Comparison of ENCODE assay signal across 14 cellular contexts in the genomic region with DNA sequence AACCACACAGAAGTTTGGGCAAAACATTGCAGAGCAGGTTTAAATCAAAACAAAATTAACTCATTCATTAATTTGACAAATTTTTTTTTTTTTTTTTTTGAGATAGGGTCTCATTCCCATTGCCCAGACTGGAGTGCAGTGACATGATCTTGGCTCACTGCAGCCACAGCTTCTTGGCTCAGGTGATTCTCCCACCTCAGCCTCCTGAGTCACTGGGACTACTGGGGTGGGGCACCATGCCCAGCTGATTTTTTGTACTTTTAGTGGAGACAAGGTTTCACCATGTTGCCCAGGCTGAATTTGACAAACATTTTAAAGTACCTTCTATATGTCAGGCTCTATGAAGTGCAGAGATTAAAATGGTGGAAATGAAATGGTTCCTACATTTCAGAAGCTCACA.
DNase-seq lines count a peak whose midpoint lies in the region; ATAC-seq and TF ChIP-seq lines count a peak whose summit lies in the region.
"Had no signal": no experiment of that assay in that cellular context is flagged by ENCODE, and none has a peak within 500 bp of the region (broad histone marks: within the 10 kb centered on the region; RNA-seq: fewer than 3 reads in every experiment).

No MANE protein-coding gene starts in this region.

- peaks cover 0 to 26% of the 10 kb centered on the region in 2 donors for H3K36me3 ChIP-seq in psoas muscle (ENCODE audit: insufficient read depth in 1 of 2, low read depth in 1 of 2)
- H3K36me3 ChIP-seq in A673 (ENCODE audit: insufficient read depth, low read length, poor library complexity, severe bottlenecking): no peaks in the 10 kb centered on the region

- H3K9me3 Mint-ChIP-seq in brain (no peaks in the 10 kb centered on the region), memory B cell (no peaks in the 10 kb centered on the region)
- no peaks in the 10 kb centered on the region for H3K9me3 Mint-ChIP-seq in activated T-cell treated with anti-CD3 and anti-CD28 coated beads, Interleukin-2, amount 50 U/mL, for 4 hours
- H3K9me3 Mint-ChIP-seq: CD4-positive, alpha-beta T cell; H9 had no signal

- DNase-seq in memory B cell (ENCODE audit: low spot score in 2 of 2) (no peak), psoas muscle (no peak), A673 (ENCODE audit: low spot score) (no peak), GM03348 (ENCODE audit: low spot score) (no peak)
- DNase-seq in activated T-cell treated with anti-CD3 and anti-CD28 coated beads, Interleukin-2, amount 50 U/mL, for 4 hours: no peak
- DNase-seq: 8988T; Calu3; CD4-positive, alpha-beta T cell; DMS 273 treated with DMSO at 0.1 percent for 48 hours; GOT3; H9 had no signal

- no peaks in the 10 kb centered on the region for H3K9me3 ChIP-seq in psoas muscle
- H3K9me3 ChIP-seq in A673 (ENCODE audit: low read depth, low read length, poor library complexity, severe bottlenecking): no peaks in the 10 kb centered on the region

- no peak for TF ChIP-seq RAD21 in Ishikawa (IDR thresholded peaks at IDR 0.05; ENCODE audit: low read depth)

- H3K36me3 Mint-ChIP-seq in brain (peaks cover 37% of the 10 kb centered on the region), memory B cell (no peaks in the 10 kb centered on the region)
- H3K36me3 Mint-ChIP-seq in activated T-cell treated with anti-CD3 and anti-CD28 coated beads, Interleukin-2, amount 50 U/mL, for 4 hours (ENCODE audit: insufficient read depth): no peaks in the 10 kb centered on the region

- H3K27me3 ChIP-seq in psoas muscle (ENCODE audit: insufficient read depth in 3 of 3, low read length in 2 of 3) (no peaks in the 10 kb centered on the region), A673 (replicated peaks; ENCODE audit: insufficient read depth, low read depth, low read length, poor library complexity) (no peaks in the 10 kb centered on the region)

- intact Hi-C loops in psoas muscle (cut with DNase I): no loop called here
- intact Hi-C loops in A673 (cut with micrococcal nuclease; ENCODE audit: unreplicated experiment): no loop called here

- TF ChIP-seq CTCF in brain (conservative IDR thresholded peaks at IDR 0.05) (no peak), psoas muscle (IDR thresholded peaks at IDR 0.05) (no peak), A673 (conservative IDR thresholded peaks at IDR 0.05; ENCODE audit: low read depth, low read length) (no peak)

- no peak for ATAC-seq in memory B cell (ENCODE audit: low read depth)
- ATAC-seq in psoas muscle: peak in 3 of 4 donors; percentile 28 to 68 (median 44)
- no peak for ATAC-seq in activated T-cell treated with anti-CD3 and anti-CD28 coated beads, Interleukin-2, amount 50 U/mL, for 4 hours

- peak; percentile 39; the same call in 1 of the 2 replicates for TF ChIP-seq EP300 in Ishikawa (IDR thresholded peaks at IDR 0.05; ENCODE audit: borderline replicate concordance)

- no TSS peak for BruUV-seq in A673 (replicated peaks; lab: Mats Ljungman, UMichigan)

- H3K4me1 Mint-ChIP-seq in brain: peaks cover 23% of the 10 kb centered on the region
- peaks cover 18% of the 10 kb centered on the region for H3K4me1 Mint-ChIP-seq in memory B cell
- H3K4me1 Mint-ChIP-seq in activated T-cell treated with anti-CD3 and anti-CD28 coated beads, Interleukin-2, amount 50 U/mL, for 4 hours (ENCODE audit: low read depth): no peaks in the 10 kb centered on the region

- H3K4me3 Mint-ChIP-seq in brain (no peak overlapping the region), memory B cell (no peak overlapping the region)
- no peak overlapping the region for H3K4me3 Mint-ChIP-seq in activated T-cell treated with anti-CD3 and anti-CD28 coated beads, Interleukin-2, amount 50 U/mL, for 4 hours
- H3K4me3 Mint-ChIP-seq: B cell; CD4-positive, alpha-beta T cell; H9 had no signal

- no peaks in the 10 kb centered on the region for H3K27me3 Mint-ChIP-seq in brain
- H3K27me3 Mint-ChIP-seq in memory B cell: no peaks in the 10 kb centered on the region
- no peaks in the 10 kb centered on the region for H3K27me3 Mint-ChIP-seq in activated T-cell treated with anti-CD3 and anti-CD28 coated beads, Interleukin-2, amount 50 U/mL, for 4 hours (ENCODE audit: low read depth)
- H3K27me3 Mint-ChIP-seq: B cell had no signal

- CTCF ChIA-PET in A673 (lab: Charles Lee): no interaction called here

- H3K27ac Mint-ChIP-seq in brain (peak overlapping the region in 4 of 5 experiments; percentile 7 to 41 (median 24)), memory B cell (peak overlapping the region; percentile 17)
- H3K27ac Mint-ChIP-seq: B cell; CD4-positive, alpha-beta T cell; H9 had no signal

- H3K4me1 ChIP-seq in psoas muscle (no peaks in the 10 kb centered on the region), A673 (ENCODE audit: insufficient read depth, low read length, poor library complexity, severe bottlenecking) (peaks cover 7% of the 10 kb centered on the region)

- no peak overlapping the region for H3K27ac ChIP-seq in psoas muscle
- no peak overlapping the region for H3K27ac ChIP-seq in A673 (ENCODE audit: low read depth, low read length, poor library complexity, severe bottlenecking)

- POLR2A ChIA-PET in A673 (lab: Charles Lee; ENCODE audit: low non-redundant PET): no interaction called here

- H3K4me3 ChIP-seq in psoas muscle (no peak overlapping the region), A673 (ENCODE audit: low read depth, low read length, poor library complexity, severe bottlenecking) (no peak overlapping the region)

TF ChIP-seq in Ishikawa, 13 proteins besides CTCF, POLR2A, EP300 and RAD21:
- peak; percentile 47 for TF ChIP-seq TCF12 (IDR thresholded peaks at IDR 0.05; ENCODE audit: low read depth)
- 0 out of 2 replicates have a peak, but pooled peaks have one; percentile 29 for TF ChIP-seq FOXM1 (IDR thresholded peaks at IDR 0.05; ENCODE audit: borderline replicate concordance, low read depth)
- no peak for TF ChIP-seq EGR1 (IDR thresholded peaks at IDR 0.05)

Comparison
In these comparisons a context has a peak if more than half of its experiments do, and no peak if none do; other contexts are left out.
1. ATAC-seq: peak in psoas muscle (3 of 4); none in memory B cell (single experiment) and activated T-cell treated with anti-CD3 and anti-CD28 coated beads, Interleukin-2, amount 50 U/mL, for 4 hours (0 of 2).